19 cellular contexts compared by ENCODE assay signal in the genomic region with DNA sequence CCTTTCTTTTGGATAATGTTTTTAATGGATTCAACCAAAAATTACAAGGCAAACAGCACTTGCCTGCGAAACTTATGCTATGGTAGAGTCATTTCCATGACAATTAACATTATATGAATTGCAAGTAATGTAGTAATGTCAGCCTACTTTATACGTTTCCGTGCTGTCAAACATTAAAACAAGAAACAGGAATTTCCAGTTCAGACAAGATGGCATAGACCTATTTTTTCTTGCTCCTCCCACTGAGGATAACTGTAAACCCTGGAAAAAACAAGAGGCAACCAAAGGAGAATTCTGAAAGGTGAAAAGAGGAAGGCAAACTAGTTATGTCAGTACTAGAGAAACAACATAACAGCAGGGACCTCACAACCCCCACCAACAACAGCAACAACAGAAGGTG.
A peak's percentile ranks its signal among the peaks of the same experiment; 100 is the strongest.
DNase-seq lines count a peak whose midpoint lies in the region; ATAC-seq, FAIRE-seq and TF ChIP-seq lines count a peak whose summit lies in the region.
"Had no signal": no experiment of that assay in that cellular context is flagged by ENCODE, and none has a peak within 500 bp of the region (broad histone marks: within the 10 kb centered on the region; RNA-seq: fewer than 3 reads in every experiment).

No MANE protein-coding gene starts in this region.

- FAIRE-seq in bronchial epithelial cell (lab: Jason Lieb, UNC) = no peak

- H3K27me3 Mint-ChIP-seq in nephron (ENCODE audit: low read depth) = no peaks in the 10 kb centered on the region
- H3K27me3 Mint-ChIP-seq in CD8-positive, alpha-beta memory T cell = no peaks in the 10 kb centered on the region
- H3K27me3 Mint-ChIP-seq: CD4-positive, alpha-beta T cell had no signal

- H3K4me3 ChIP-seq in bronchial epithelial cell (ENCODE audit: low read depth, low read length) (no peak overlapping the region), aorta (ENCODE audit: low read length in 2 of 2) (no peak overlapping the region), adrenal gland (no peak overlapping the region)
- H3K4me3 ChIP-seq in CD8-positive, alpha-beta memory T cell (ENCODE audit: low read length) = no peak overlapping the region

- H3K27me3 ChIP-seq in bronchial epithelial cell (ENCODE audit: control insufficient read depth, insufficient read depth, low read length) (no peaks in the 10 kb centered on the region), aorta (ENCODE audit: control insufficient read depth in 1 of 2, insufficient read depth in 2 of 2, low read length in 1 of 2) (no peaks in the 10 kb centered on the region), adrenal gland (no peaks in the 10 kb centered on the region)
- no peaks in the 10 kb centered on the region for H3K27me3 ChIP-seq in CD8-positive, alpha-beta memory T cell (ENCODE audit: insufficient read depth, low read length, poor library complexity, severe bottlenecking)
- H3K27me3 ChIP-seq: BE2C had no signal

- H3K9me3 ChIP-seq in aorta (ENCODE audit: control insufficient read depth, low read length) (no peaks in the 10 kb centered on the region), adrenal gland (replicated peaks in 1 of 3) (no peaks in the 10 kb centered on the region)
- no peaks in the 10 kb centered on the region for H3K9me3 ChIP-seq in CD8-positive, alpha-beta memory T cell (ENCODE audit: low read length)
- H3K9me3 ChIP-seq: BE2C had no signal

- H3K36me3 Mint-ChIP-seq in nephron (ENCODE audit: low read depth) = peaks cover 19% of the 10 kb centered on the region
- peaks cover 12 to 52% (median 19%) of the 10 kb centered on the region in 3 donors for H3K36me3 Mint-ChIP-seq in CD8-positive, alpha-beta memory T cell

- POLR2A ChIA-PET in CD8-positive, alpha-beta memory T cell (lab: Charles Lee) = no interaction called here

- H3K4me1 ChIP-seq in aorta (ENCODE audit: control insufficient read depth in 1 of 2, insufficient read depth in 2 of 2, low read length in 2 of 2) = peaks cover 0 to 6% of the 10 kb centered on the region in 2 donors
- H3K4me1 ChIP-seq in adrenal gland (replicated peaks in 1 of 2) = peaks cover 0 to 10% of the 10 kb centered on the region in 2 donors
- peaks cover 1% of the 10 kb centered on the region for H3K4me1 ChIP-seq in CD8-positive, alpha-beta memory T cell (ENCODE audit: insufficient read depth, low read length)
- H3K4me1 ChIP-seq: BE2C had no signal

- TF ChIP-seq CTCF in bronchial epithelial cell (IDR thresholded peaks at IDR 0.05; ENCODE audit: insufficient read depth, low read length, severe bottlenecking) = no peak
- TF ChIP-seq CTCF in nephron (IDR thresholded peaks at IDR 0.05; ENCODE audit: unreplicated experiment in 3 of 3) = no peak
- TF ChIP-seq CTCF in adrenal gland (IDR thresholded peaks at IDR 0.05) = no peak

- H3K27ac Mint-ChIP-seq in nephron = peak overlapping the region; percentile 40 to 59 (median 43)
- no peak overlapping the region for H3K27ac Mint-ChIP-seq in CD8-positive, alpha-beta memory T cell
- H3K27ac Mint-ChIP-seq: CD4-positive, alpha-beta T cell had no signal

- peak; percentile 4 for DNase-seq in DMS53 (lab: John Stamatoyannopoulos, UW)
- DNase-seq in DMS53 treated with DMSO at 0.1 percent for 48 hours (lab: John Stamatoyannopoulos, UW; ENCODE audit: unreplicated experiment) = no peak
- DNase-seq in HT-29 (ENCODE audit: low spot score) = peak; percentile 48
- peak; percentile 35 for DNase-seq in bronchial epithelial cell (ENCODE audit: low read depth)
- DNase-seq in aorta = no peak
- DNase-seq in adrenal gland = no peak
- DNase-seq in CD8-positive, alpha-beta memory T cell = no peak
- DNase-seq: 8988T; BE2C; CD4-positive, alpha-beta T cell; H9; NCI-H1417 treated with DMSO at 0.1 percent for 48 hours; NCI-H2029; NCI-H446 treated with DMSO at 0.1 percent for 48 hours; NCI-H82; OCI-M1; SHP77 had no signal

- intact Hi-C loops in aorta (cut with DNase I) = no loop called here
- intact Hi-C loops in adrenal gland (cut with DNase I) = no loop called here

- peaks cover 7% of the 10 kb centered on the region for H3K4me1 Mint-ChIP-seq in nephron
- peaks cover 0 to 10% (median 4%) of the 10 kb centered on the region in 3 donors for H3K4me1 Mint-ChIP-seq in CD8-positive, alpha-beta memory T cell

- H3K4me3 Mint-ChIP-seq in nephron = no peak overlapping the region
- no peak overlapping the region for H3K4me3 Mint-ChIP-seq in CD8-positive, alpha-beta memory T cell
- H3K4me3 Mint-ChIP-seq: CD4-positive, alpha-beta T cell; H9 had no signal

- CTCF ChIA-PET in CD8-positive, alpha-beta memory T cell (lab: Charles Lee) = no interaction called here

- TF ChIP-seq POLR2A in adrenal gland (IDR thresholded peaks at IDR 0.05) = no peak

- no peak overlapping the region for H3K27ac ChIP-seq in aorta (ENCODE audit: low read depth in 1 of 2, low read length in 2 of 2)
- no peak overlapping the region for H3K27ac ChIP-seq in adrenal gland
- H3K27ac ChIP-seq in CD8-positive, alpha-beta memory T cell (ENCODE audit: low read depth, low read length) = no peak overlapping the region
- H3K27ac ChIP-seq: KMS-11 had no signal

- H3K9me3 Mint-ChIP-seq in nephron = no peaks in the 10 kb centered on the region
- H3K9me3 Mint-ChIP-seq in CD8-positive, alpha-beta memory T cell = no peaks in the 10 kb centered on the region
- H3K9me3 Mint-ChIP-seq: CD4-positive, alpha-beta T cell; H9 had no signal

- ATAC-seq in aorta (ENCODE audit: low FRiP score) = no peak

- 93 to 95% methylated on average over 3 of the region's 3 CpGs for WGBS in aorta, 2 donors
- 81 to 98% (median 95%) methylated on average over 3 of the region's 3 CpGs for WGBS in adrenal gland, 4 donors

- H3K36me3 ChIP-seq in bronchial epithelial cell (ENCODE audit: control insufficient read depth, insufficient read depth, low read length) (peaks cover 2% of the 10 kb centered on the region), aorta (ENCODE audit: control insufficient read depth in 1 of 2, insufficient read depth in 2 of 2, low read length in 1 of 2) (no peaks in the 10 kb centered on the region), adrenal gland (replicated peaks in 1 of 2) (no peaks in the 10 kb centered on the region)
- H3K36me3 ChIP-seq in CD8-positive, alpha-beta memory T cell (ENCODE audit: insufficient read depth, low read length) = peaks cover 5% of the 10 kb centered on the region

Comparison
In these comparisons a context has a peak if more than half of its experiments do, and no peak if none do; other contexts are left out.
1. DNase-seq: peak in DMS53 (single experiment), HT-29 (single experiment) and bronchial epithelial cell (single experiment); none in DMS53 treated with DMSO at 0.1 percent for 48 hours (single experiment), aorta (0 of 2), adrenal gland (0 of 7) and CD8-positive, alpha-beta memory T cell (0 of 5).
2. H3K27ac Mint-ChIP-seq: peak in nephron (3 of 3); none in CD8-positive, alpha-beta memory T cell (0 of 8).